8 cellular contexts compared by ENCODE assay signal in genomic region chr6:43060034-43060754, GRCh38. TPM values are rescaled to one million over a fixed set of nuclear protein-coding genes. Genes with fewer than 3 reads are reported as not detected.
A peak's percentile ranks its signal among the peaks of the same experiment; 100 is the strongest.
DNase-seq lines count a peak whose midpoint lies in the region; ATAC-seq and TF ChIP-seq lines count a peak whose summit lies in the region.

No MANE protein-coding gene starts in this region.

- peaks cover 17% of the 10 kb centered on the region for H3K36me3 Mint-ChIP-seq in T-helper 1 cell treated with Interleukin-12 subunit alpha and Interleukin-12 subunit beta and Interleukin-4 antibody, amounts not matched to agents 30 μg/mL and 1 μg/mL, for 36 hours (ENCODE audit: low read depth)
- H3K36me3 Mint-ChIP-seq in neural progenitor cell, result peaks cover 14% of the 10 kb centered on the region

- peaks cover 10% of the 10 kb centered on the region for H3F3A ChIP-seq in neural progenitor cell (ENCODE audit: low read depth)

- no peak for ATAC-seq in HG03280 (IDR thresholded peaks at IDR 0.05; ENCODE audit: unreplicated experiment)

- H3K4me3 ChIP-seq in SJSA1 (peak overlapping the region; percentile 63), esophagus squamous epithelium (peak overlapping the region; percentile 83 to 97 (median 90)), neural progenitor cell (peak overlapping the region; percentile 98)

- H3K4me2 ChIP-seq in neural progenitor cell, result peak overlapping the region; percentile 96

- no peaks in the 10 kb centered on the region for H3K27me3 Mint-ChIP-seq in T-helper 1 cell treated with Interleukin-12 subunit alpha and Interleukin-12 subunit beta and Interleukin-4 antibody, amounts not matched to agents 30 μg/mL and 1 μg/mL, for 36 hours (ENCODE audit: low read depth)
- H3K27me3 Mint-ChIP-seq in neural progenitor cell (ENCODE audit: insufficient read depth, low read depth), result peaks cover 2% of the 10 kb centered on the region

- H2AFZ ChIP-seq in neural progenitor cell (replicated peaks), result peak overlapping the region; percentile 95

- TF ChIP-seq CTCF in esophagus squamous epithelium (IDR thresholded peaks at IDR 0.05) (no peak), neural progenitor cell (IDR thresholded peaks at IDR 0.05) (no peak)

- H3K79me2 ChIP-seq in neural progenitor cell (ENCODE audit: low read depth), result peaks cover 27% of the 10 kb centered on the region

- peak overlapping the region; percentile 95 for H3K27ac Mint-ChIP-seq in T-helper 1 cell treated with Interleukin-12 subunit alpha and Interleukin-12 subunit beta and Interleukin-4 antibody, amounts not matched to agents 30 μg/mL and 1 μg/mL, for 36 hours
- peak overlapping the region; percentile 100 for H3K27ac Mint-ChIP-seq in neural progenitor cell

- no peak for DNase-seq in T-helper 1 cell
- DNase-seq in SJSA1 (ENCODE audit: low read depth in 1 of 2, low spot score in 2 of 2), result no peak
- DNase-seq in esophagus squamous epithelium (lab: John Stamatoyannopoulos, UW), result no peak
- no peak for DNase-seq in neural progenitor cell (ENCODE audit: low spot score)
- no peak for DNase-seq in NCI-H1048 (lab: John Stamatoyannopoulos, UW)
- no peak for DNase-seq in NCI-H2227 (lab: John Stamatoyannopoulos, UW; ENCODE audit: unreplicated experiment)

- H3K36me3 ChIP-seq in SJSA1 (peaks cover 29% of the 10 kb centered on the region), esophagus squamous epithelium (peaks cover 0 to 63% (median 4%) of the 10 kb centered on the region in 3 donors), neural progenitor cell (no peaks in the 10 kb centered on the region)

- no peaks in the 10 kb centered on the region for H3K9me3 Mint-ChIP-seq in T-helper 1 cell treated with Interleukin-12 subunit alpha and Interleukin-12 subunit beta and Interleukin-4 antibody, amounts not matched to agents 30 μg/mL and 1 μg/mL, for 36 hours
- H3K9me3 Mint-ChIP-seq in neural progenitor cell, result no peaks in the 10 kb centered on the region

- no peaks in the 10 kb centered on the region for H3K27me3 ChIP-seq in SJSA1 (replicated peaks)
- no peaks in the 10 kb centered on the region for H3K27me3 ChIP-seq in esophagus squamous epithelium
- H3K27me3 ChIP-seq in neural progenitor cell, result no peaks in the 10 kb centered on the region

- H3K9me3 ChIP-seq in SJSA1 (replicated peaks) (no peaks in the 10 kb centered on the region), esophagus squamous epithelium (no peaks in the 10 kb centered on the region), neural progenitor cell (ENCODE audit: low read depth) (no peaks in the 10 kb centered on the region)

- peak overlapping the region; percentile 67 for H3K27ac ChIP-seq in SJSA1
- H3K27ac ChIP-seq in esophagus squamous epithelium, result peak overlapping the region; percentile 89 to 97 (median 94)
- H3K27ac ChIP-seq in neural progenitor cell, result no peak overlapping the region

- H3K9ac ChIP-seq in neural progenitor cell, result peak overlapping the region; percentile 67

- 5 to 17% methylated on average over 7 to 13 of the region's 15 CpGs for WGBS in esophagus squamous epithelium, 2 donors

- peaks cover 23% of the 10 kb centered on the region for H3K4me1 Mint-ChIP-seq in T-helper 1 cell treated with Interleukin-12 subunit alpha and Interleukin-12 subunit beta and Interleukin-4 antibody, amounts not matched to agents 30 μg/mL and 1 μg/mL, for 36 hours (ENCODE audit: low read depth)
- peaks cover 29% of the 10 kb centered on the region for H3K4me1 Mint-ChIP-seq in neural progenitor cell

- H4K20me1 ChIP-seq in neural progenitor cell (ENCODE audit: low read depth), result no peaks in the 10 kb centered on the region

- TF ChIP-seq POLR2A in esophagus squamous epithelium (IDR thresholded peaks at IDR 0.05), result no peak

- intact Hi-C loops in esophagus squamous epithelium (cut with DNase I), result loop anchor here (10.0 kb wide), 1 partner anchor 95 kb away; the partner anchor contains the start of gene GNMT

- peaks cover 14% of the 10 kb centered on the region for H3K4me1 ChIP-seq in SJSA1 (replicated peaks)
- H3K4me1 ChIP-seq in esophagus squamous epithelium, result peaks cover 12 to 37% (median 19%) of the 10 kb centered on the region in 3 donors
- peaks cover 15% of the 10 kb centered on the region for H3K4me1 ChIP-seq in neural progenitor cell

- peak overlapping the region; percentile 89 for H3K4me3 Mint-ChIP-seq in T-helper 1 cell treated with Interleukin-12 subunit alpha and Interleukin-12 subunit beta and Interleukin-4 antibody, amounts not matched to agents 30 μg/mL and 1 μg/mL, for 36 hours
- H3K4me3 Mint-ChIP-seq in neural progenitor cell, result peak overlapping the region; percentile 97

RNA-seq across cellular contexts. Expression of gene KLC4, which starts 0.8 kb away (rescaled TPM):
- total RNA-seq in SJSA1 (2014; rRNA removed; shearing (Covaris generic)), result 9.7 and 10.5 TPM in 2 replicates
- 10 to 100 TPM in 2 of 4 donors, 1 to 10 TPM in 2; 4.5 to 15.8 (median 9.4) TPM for total RNA-seq in esophagus squamous epithelium
- 12.6 and 28.2 TPM in 2 replicates for total RNA-seq in neural progenitor cell (ENCODE audit: low replicate concordance)

RNA-seq across cellular contexts. Expression of gene MRPL2, which starts 1.0 kb away (rescaled TPM):
- total RNA-seq in SJSA1 (2014; rRNA removed; shearing (Covaris generic)), result 24.6 and 34.3 TPM in 2 replicates
- total RNA-seq in esophagus squamous epithelium (10 to 100 TPM; 23.3 to 29.1 (median 24.5) TPM), neural progenitor cell (ENCODE audit: low replicate concordance) (20.7 and 31.7 TPM in 2 replicates)

RNA-seq across cellular contexts. Expression of gene CUL7, which starts 6.5 kb away (rescaled TPM):
- total RNA-seq in SJSA1 (2014; rRNA removed; shearing (Covaris generic)), result 13.7 and 18.8 TPM in 2 replicates
- 10 to 100 TPM in 1 of 4 donors, 1 to 10 TPM in 3; 6.5 to 10.8 (median 8.0) TPM for total RNA-seq in esophagus squamous epithelium
- total RNA-seq in neural progenitor cell (ENCODE audit: low replicate concordance), result 23.1 and 43.7 TPM in 2 replicates

RNA-seq across cellular contexts. Expression of gene PTK7, which starts 15.9 kb away (rescaled TPM):
- total RNA-seq in SJSA1 (2014; rRNA removed; shearing (Covaris generic)), result 60.6 and 87.0 TPM in 2 replicates
- total RNA-seq in esophagus squamous epithelium, result 10 to 100 TPM; 30.6 to 44.1 (median 36.7) TPM
- total RNA-seq in neural progenitor cell (ENCODE audit: low replicate concordance), result 68.0 and 155 TPM in 2 replicates

RNA-seq across cellular contexts. Expression of gene RRP36, which starts 38.8 kb away (rescaled TPM):
- 143 and 184 TPM in 2 replicates for total RNA-seq in SJSA1 (2014; rRNA removed; shearing (Covaris generic))
- total RNA-seq in esophagus squamous epithelium (10 to 100 TPM; 52.5 to 66.4 (median 65.4) TPM), neural progenitor cell (ENCODE audit: low replicate concordance) (77.8 and 93.3 TPM in 2 replicates)
